Comparison of ENCODE assay signal across 10 cellular contexts in the genomic region with DNA sequence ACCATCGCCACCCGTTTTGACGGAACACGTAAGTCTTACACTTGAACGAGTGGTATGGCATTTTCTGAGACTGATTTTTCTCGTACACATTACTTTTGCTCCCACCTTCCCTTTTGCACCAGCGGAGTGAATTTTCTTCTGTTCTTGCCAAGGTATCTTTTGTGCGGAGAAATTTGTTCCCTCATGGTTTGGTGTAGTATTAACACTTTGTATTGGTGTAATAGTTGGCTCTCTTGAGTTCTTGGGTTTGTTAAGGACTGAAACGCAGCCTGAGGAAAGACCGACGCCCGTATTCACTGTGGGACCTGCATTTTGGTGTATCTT. TPM values are rescaled to one million over a fixed set of nuclear protein-coding genes. Genes with fewer than 3 reads are reported as not detected.
A peak's percentile ranks its signal among the peaks of the same experiment; 100 is the strongest.
DNase-seq lines count a peak whose midpoint lies in the region; ATAC-seq, FAIRE-seq and TF ChIP-seq lines count a peak whose summit lies in the region.
"Had no signal": no experiment of that assay in that cellular context is flagged by ENCODE, and none has a peak within 500 bp of the region (broad histone marks: within the 10 kb centered on the region; RNA-seq: fewer than 3 reads in every experiment).

No MANE protein-coding gene starts in this region.

- peaks cover 8% of the 10 kb centered on the region for H3K27me3 ChIP-seq in suprapubic skin

- no peak for TF ChIP-seq EP300 in suprapubic skin (IDR thresholded peaks at IDR 0.05)

- H3K4me1 ChIP-seq in suprapubic skin = peaks cover 31% of the 10 kb centered on the region

- no peaks in the 10 kb centered on the region for H3K36me3 ChIP-seq in suprapubic skin

- peaks cover 2% of the 10 kb centered on the region for H3K36me3 Mint-ChIP-seq in activated CD8-positive, alpha-beta memory T cell treated with anti-CD3 and anti-CD28 coated beads, Interleukin-2, amount 10 ng/mL, durations not matched to agents 7 days and 5 days
- no peaks in the 10 kb centered on the region for H3K36me3 Mint-ChIP-seq in memory B cell

- H3K4me3 ChIP-seq in suprapubic skin = peak overlapping the region; percentile 58

- 3% methylated on average over 12 of the region's 12 CpGs for WGBS in suprapubic skin

- FAIRE-seq in GM12892 (lab: Jason Lieb, UNC) = no peak

- CTCF ChIA-PET in activated CD8-positive, alpha-beta memory T cell treated with anti-CD3 and anti-CD28 coated beads, Interleukin-2, amount 10 ng/mL, durations not matched to agents 7 days and 5 days (lab: Charles Lee) = interaction anchor here (0.5 kb wide), 1 partner anchor 98 kb away, joined by 5 read pairs; no protein-coding TSS in a partner anchor

- H3K4me1 Mint-ChIP-seq in activated CD8-positive, alpha-beta memory T cell treated with anti-CD3 and anti-CD28 coated beads, Interleukin-2, amount 10 ng/mL, durations not matched to agents 7 days and 5 days = peaks cover 15% of the 10 kb centered on the region
- peaks cover 16% of the 10 kb centered on the region for H3K4me1 Mint-ChIP-seq in memory B cell

- DNase-seq in activated CD8-positive, alpha-beta memory T cell treated with anti-CD3 and anti-CD28 coated beads, Interleukin-2, amount 10 ng/mL, durations not matched to agents 7 days and 5 days = no peak
- no peak for DNase-seq in activated CD8-positive, alpha-beta memory T cell treated with anti-CD3 and anti-CD28 coated beads, Interleukin-2, amount 50 U/mL, for 48 hours
- DNase-seq in memory B cell (ENCODE audit: low spot score in 2 of 2) = no peak
- no peak for DNase-seq in suprapubic skin (ENCODE audit: low spot score in 2 of 2)
- no peak for DNase-seq in DMS153 treated with DMSO at 0.1 percent for 48 hours (lab: John Stamatoyannopoulos, UW; ENCODE audit: unreplicated experiment)
- no peak for DNase-seq in GM12892 (ENCODE audit: insufficient read length)
- no peak for DNase-seq in activated CD4-positive, CD25-positive, alpha-beta regulatory T cell (lab: John Stamatoyannopoulos, UW)
- DNase-seq: NCI-H2029 had no signal

- no peak overlapping the region for H3K27ac Mint-ChIP-seq in activated CD8-positive, alpha-beta memory T cell treated with anti-CD3 and anti-CD28 coated beads, Interleukin-2, amount 10 ng/mL, durations not matched to agents 7 days and 5 days
- H3K27ac Mint-ChIP-seq in memory B cell = peak overlapping the region; percentile 67

- H3K27ac ChIP-seq in angular gyrus (ENCODE audit: low read depth, low read length) = peak overlapping the region; percentile 79
- H3K27ac ChIP-seq in suprapubic skin = no peak overlapping the region

- peak overlapping the region; percentile 40 for H3K4me3 Mint-ChIP-seq in activated CD8-positive, alpha-beta memory T cell treated with anti-CD3 and anti-CD28 coated beads, Interleukin-2, amount 10 ng/mL, durations not matched to agents 7 days and 5 days
- H3K4me3 Mint-ChIP-seq in memory B cell = peak overlapping the region; percentile 79

- H3K9me3 ChIP-seq in suprapubic skin = no peaks in the 10 kb centered on the region

- ATAC-seq in activated CD8-positive, alpha-beta memory T cell treated with anti-CD3 and anti-CD28 coated beads, Interleukin-2, amount 10 ng/mL, durations not matched to agents 7 days and 5 days = no peak
- ATAC-seq in memory B cell (ENCODE audit: low read depth) = no peak

- H3K27me3 Mint-ChIP-seq in activated CD8-positive, alpha-beta memory T cell treated with anti-CD3 and anti-CD28 coated beads, Interleukin-2, amount 10 ng/mL, durations not matched to agents 7 days and 5 days = peaks cover 42% of the 10 kb centered on the region
- peaks cover 2% of the 10 kb centered on the region for H3K27me3 Mint-ChIP-seq in memory B cell

- TF ChIP-seq POLR2A in suprapubic skin (IDR thresholded peaks at IDR 0.05) = no peak
- TF ChIP-seq POLR2A in GM12892 (IDR thresholded peaks at IDR 0.05; ENCODE audit: low read depth, low read length) = no peak

- H3K9me3 Mint-ChIP-seq in activated CD8-positive, alpha-beta memory T cell treated with anti-CD3 and anti-CD28 coated beads, Interleukin-2, amount 10 ng/mL, durations not matched to agents 7 days and 5 days (ENCODE audit: low read depth) = no peaks in the 10 kb centered on the region
- no peaks in the 10 kb centered on the region for H3K9me3 Mint-ChIP-seq in memory B cell

- no peak for TF ChIP-seq CTCF in suprapubic skin (IDR thresholded peaks at IDR 0.05)

RNA-seq across cellular contexts. Expression of gene KCNH8, which starts 0.4 kb away (rescaled TPM):
- total RNA-seq in activated CD8-positive, alpha-beta memory T cell treated with anti-CD3 and anti-CD28 coated beads, Interleukin-2, amount 10 ng/mL, durations not matched to agents 7 days and 5 days = under 1 TPM in 1 of 2 experiments, not detected in 1; 0.05 TPM
- total RNA-seq in suprapubic skin = 1 to 10 TPM in 1 of 4 donors, under 1 TPM in 3; 0.40 to 1.6 (median 0.58) TPM
- 0.08 TPM for polyA plus RNA-seq in GM12892 (2012; ENCODE audit: missing spikeins)
- total RNA-seq: lung microvascular endothelial cell had no signal
